1 cellular context compared by ENCODE assay signal in the genomic region with DNA sequence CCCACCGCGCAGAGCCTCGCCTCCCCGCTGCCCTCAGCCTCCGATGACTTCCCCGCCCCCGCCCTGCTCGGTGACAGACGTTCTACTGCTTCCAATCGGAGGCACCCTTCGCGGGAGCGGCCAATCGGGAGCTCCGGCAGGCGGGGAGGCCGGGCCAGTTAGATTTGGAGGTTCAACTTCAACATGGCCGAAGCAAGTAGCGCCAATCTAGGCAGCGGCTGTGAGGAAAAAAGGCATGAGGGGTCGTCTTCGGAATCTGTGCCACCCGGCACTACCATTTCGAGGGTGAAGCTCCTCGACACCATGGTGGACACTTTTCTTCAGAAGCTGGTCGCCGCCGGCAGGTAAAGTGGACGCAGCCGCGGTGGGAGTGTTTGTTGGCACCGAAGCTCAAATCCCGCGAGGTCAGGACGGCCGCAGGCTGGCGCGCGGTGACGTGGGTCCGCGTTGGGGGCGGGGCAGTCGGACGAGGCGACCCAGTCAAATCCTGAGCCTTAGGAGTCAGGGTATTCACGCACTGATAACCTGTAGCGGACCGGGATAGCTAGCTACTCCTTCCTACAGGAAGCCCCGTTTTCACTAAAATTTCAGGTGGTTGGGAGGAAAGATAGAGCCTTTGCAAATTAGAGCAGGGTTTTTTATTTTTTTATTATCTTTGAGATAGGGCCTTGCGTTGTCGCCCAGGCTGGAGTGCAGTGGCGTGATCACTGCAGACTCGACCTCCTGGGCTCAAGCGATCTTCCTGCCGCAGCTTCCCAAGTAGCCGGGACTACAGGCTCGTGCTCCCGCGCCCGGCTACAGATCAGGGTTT.
TF ChIP-seq lines count a peak whose summit lies in the region.

A gene with protein sequence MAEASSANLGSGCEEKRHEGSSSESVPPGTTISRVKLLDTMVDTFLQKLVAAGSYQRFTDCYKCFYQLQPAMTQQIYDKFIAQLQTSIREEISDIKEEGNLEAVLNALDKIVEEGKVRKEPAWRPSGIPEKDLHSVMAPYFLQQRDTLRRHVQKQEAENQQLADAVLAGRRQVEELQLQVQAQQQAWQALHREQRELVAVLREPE (plus strand): TSS at position 175 of the 811 bp plus-strand sequence. CDS start 9 bp downstream, at position 184.

TF ChIP-seq in HEK293, 187 proteins besides CTCF, POLR2A, EP300 and RAD21 (continued from another document and continues in another):
- TF ChIP-seq ZNF354C (tag by site-specific recombination; IDR thresholded peaks at IDR 0.05; ENCODE audit: borderline replicate concordance, low read depth), result no peak
- peak; percentile 90 for TF ChIP-seq KLF16 (tag by site-specific recombination; IDR thresholded peaks at IDR 0.05)
- TF ChIP-seq, protein P1, sequence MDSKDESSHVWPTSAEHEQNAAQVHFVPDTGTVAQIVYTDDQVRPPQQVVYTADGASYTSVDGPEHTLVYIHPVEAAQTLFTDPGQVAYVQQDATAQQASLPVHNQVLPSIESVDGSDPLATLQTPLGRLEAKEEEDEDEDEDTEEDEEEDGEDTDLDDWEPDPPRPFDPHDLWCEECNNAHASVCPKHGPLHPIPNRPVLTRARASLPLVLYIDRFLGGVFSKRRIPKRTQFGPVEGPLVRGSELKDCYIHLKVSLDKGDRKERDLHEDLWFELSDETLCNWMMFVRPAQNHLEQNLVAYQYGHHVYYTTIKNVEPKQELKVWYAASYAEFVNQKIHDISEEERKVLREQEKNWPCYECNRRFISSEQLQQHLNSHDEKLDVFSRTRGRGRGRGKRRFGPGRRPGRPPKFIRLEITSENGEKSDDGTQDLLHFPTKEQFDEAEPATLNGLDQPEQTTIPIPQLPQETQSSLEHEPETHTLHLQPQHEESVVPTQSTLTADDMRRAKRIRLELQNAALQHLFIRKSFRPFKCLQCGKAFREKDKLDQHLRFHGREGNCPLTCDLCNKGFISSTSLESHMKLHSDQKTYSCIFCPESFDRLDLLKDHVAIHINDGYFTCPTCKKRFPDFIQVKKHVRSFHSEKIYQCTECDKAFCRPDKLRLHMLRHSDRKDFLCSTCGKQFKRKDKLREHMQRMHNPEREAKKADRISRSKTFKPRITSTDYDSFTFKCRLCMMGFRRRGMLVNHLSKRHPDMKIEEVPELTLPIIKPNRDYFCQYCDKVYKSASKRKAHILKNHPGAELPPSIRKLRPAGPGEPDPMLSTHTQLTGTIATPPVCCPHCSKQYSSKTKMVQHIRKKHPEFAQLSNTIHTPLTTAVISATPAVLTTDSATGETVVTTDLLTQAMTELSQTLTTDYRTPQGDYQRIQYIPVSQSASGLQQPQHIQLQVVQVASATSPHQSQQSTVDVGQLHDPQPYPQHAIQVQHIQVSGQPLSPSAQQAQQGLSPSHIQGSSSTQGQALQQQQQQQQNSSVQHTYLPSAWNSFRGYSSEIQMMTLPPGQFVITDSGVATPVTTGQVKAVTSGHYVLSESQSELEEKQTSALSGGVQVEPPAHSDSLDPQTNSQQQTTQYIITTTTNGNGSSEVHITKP (tag by site-specific recombination; IDR thresholded peaks at IDR 0.05), result peak; percentile 93
- peak; percentile 87 for TF ChIP-seq KLF9 (tag by site-specific recombination; IDR thresholded peaks at IDR 0.05; ENCODE audit: low read depth)
- TF ChIP-seq, protein P2, sequence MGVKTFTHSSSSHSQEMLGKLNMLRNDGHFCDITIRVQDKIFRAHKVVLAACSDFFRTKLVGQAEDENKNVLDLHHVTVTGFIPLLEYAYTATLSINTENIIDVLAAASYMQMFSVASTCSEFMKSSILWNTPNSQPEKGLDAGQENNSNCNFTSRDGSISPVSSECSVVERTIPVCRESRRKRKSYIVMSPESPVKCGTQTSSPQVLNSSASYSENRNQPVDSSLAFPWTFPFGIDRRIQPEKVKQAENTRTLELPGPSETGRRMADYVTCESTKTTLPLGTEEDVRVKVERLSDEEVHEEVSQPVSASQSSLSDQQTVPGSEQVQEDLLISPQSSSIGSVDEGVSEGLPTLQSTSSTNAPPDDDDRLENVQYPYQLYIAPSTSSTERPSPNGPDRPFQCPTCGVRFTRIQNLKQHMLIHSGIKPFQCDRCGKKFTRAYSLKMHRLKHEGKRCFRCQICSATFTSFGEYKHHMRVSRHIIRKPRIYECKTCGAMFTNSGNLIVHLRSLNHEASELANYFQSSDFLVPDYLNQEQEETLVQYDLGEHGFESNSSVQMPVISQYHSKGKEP (tag by site-specific recombination; IDR thresholded peaks at IDR 0.05), result no peak
- peak; percentile 44; the same call in 1 of the 2 replicates for TF ChIP-seq ZBTB8A (tag by site-specific recombination; IDR thresholded peaks at IDR 0.05)
- TF ChIP-seq ZNF629 (tag by site-specific recombination; IDR thresholded peaks at IDR 0.05), result peak; percentile 91
- TF ChIP-seq ZNF76 (tag by site-specific recombination; IDR thresholded peaks at IDR 0.05; ENCODE audit: borderline replicate concordance, low read depth), result peak; percentile 63; the same call in 1 of the 2 replicates
- TF ChIP-seq BCL11B (tag by site-specific recombination; IDR thresholded peaks at IDR 0.05; ENCODE audit: low read depth), result peak; percentile 56; the same call in 1 of the 2 replicates
- peak; percentile 30; the same call in 1 of the 2 replicates for TF ChIP-seq TRIM28 (IDR thresholded peaks at IDR 0.05; ENCODE audit: borderline replicate concordance, low read length)
- TF ChIP-seq ZBTB20 (tag by site-specific recombination; IDR thresholded peaks at IDR 0.05), result no peak; the same call in 1 of the 2 replicates
- TF ChIP-seq ZNF473 (tag by site-specific recombination; IDR thresholded peaks at IDR 0.05), result no peak
- no peak for TF ChIP-seq HOXD13 (CRISPR knock-in tag; IDR thresholded peaks at IDR 0.05; ENCODE audit: borderline replicate concordance)
- no peak for TF ChIP-seq TCF7L2 (IDR thresholded peaks at IDR 0.05; ENCODE audit: borderline replicate concordance, low read depth, low read length)
- no peak for TF ChIP-seq ZNF654 (tag by site-specific recombination; IDR thresholded peaks at IDR 0.05; ENCODE audit: low read depth)
- TF ChIP-seq ZNF302 (tag by site-specific recombination; IDR thresholded peaks at IDR 0.05; ENCODE audit: low read depth), result no peak
- TF ChIP-seq WT1 (tag by site-specific recombination; IDR thresholded peaks at IDR 0.05), result peak; percentile 50
- TF ChIP-seq, protein P3, sequence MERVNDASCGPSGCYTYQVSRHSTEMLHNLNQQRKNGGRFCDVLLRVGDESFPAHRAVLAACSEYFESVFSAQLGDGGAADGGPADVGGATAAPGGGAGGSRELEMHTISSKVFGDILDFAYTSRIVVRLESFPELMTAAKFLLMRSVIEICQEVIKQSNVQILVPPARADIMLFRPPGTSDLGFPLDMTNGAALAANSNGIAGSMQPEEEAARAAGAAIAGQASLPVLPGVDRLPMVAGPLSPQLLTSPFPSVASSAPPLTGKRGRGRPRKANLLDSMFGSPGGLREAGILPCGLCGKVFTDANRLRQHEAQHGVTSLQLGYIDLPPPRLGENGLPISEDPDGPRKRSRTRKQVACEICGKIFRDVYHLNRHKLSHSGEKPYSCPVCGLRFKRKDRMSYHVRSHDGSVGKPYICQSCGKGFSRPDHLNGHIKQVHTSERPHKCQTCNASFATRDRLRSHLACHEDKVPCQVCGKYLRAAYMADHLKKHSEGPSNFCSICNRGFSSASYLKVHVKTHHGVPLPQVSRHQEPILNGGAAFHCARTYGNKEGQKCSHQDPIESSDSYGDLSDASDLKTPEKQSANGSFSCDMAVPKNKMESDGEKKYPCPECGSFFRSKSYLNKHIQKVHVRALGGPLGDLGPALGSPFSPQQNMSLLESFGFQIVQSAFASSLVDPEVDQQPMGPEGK (tag by site-specific recombination; IDR thresholded peaks at IDR 0.05), result 0 out of 2 replicates have a peak, but pooled peaks have one; percentile 27
- TF ChIP-seq ZFP41 (tag by site-specific recombination; IDR thresholded peaks at IDR 0.05; ENCODE audit: borderline replicate concordance), result no peak
- TF ChIP-seq ZBTB7A (tag by site-specific recombination; IDR thresholded peaks at IDR 0.05; ENCODE audit: low read depth), result no peak
- TF ChIP-seq ZFP3 (tag by site-specific recombination; IDR thresholded peaks at IDR 0.05; ENCODE audit: low read depth), result no peak
- TF ChIP-seq YY1 (tag by site-specific recombination; IDR thresholded peaks at IDR 0.05), result peak; percentile 92
- peak; percentile 97 for TF ChIP-seq ZNF335 (tag by site-specific recombination; conservative IDR thresholded peaks at IDR 0.05)
- peak; percentile 48 for TF ChIP-seq FEZF1 (tag by site-specific recombination; IDR thresholded peaks at IDR 0.05)
- peak; percentile 38; the same call in 1 of the 2 replicates for TF ChIP-seq OVOL3 (tag by site-specific recombination; IDR thresholded peaks at IDR 0.05)
- TF ChIP-seq, protein P4, sequence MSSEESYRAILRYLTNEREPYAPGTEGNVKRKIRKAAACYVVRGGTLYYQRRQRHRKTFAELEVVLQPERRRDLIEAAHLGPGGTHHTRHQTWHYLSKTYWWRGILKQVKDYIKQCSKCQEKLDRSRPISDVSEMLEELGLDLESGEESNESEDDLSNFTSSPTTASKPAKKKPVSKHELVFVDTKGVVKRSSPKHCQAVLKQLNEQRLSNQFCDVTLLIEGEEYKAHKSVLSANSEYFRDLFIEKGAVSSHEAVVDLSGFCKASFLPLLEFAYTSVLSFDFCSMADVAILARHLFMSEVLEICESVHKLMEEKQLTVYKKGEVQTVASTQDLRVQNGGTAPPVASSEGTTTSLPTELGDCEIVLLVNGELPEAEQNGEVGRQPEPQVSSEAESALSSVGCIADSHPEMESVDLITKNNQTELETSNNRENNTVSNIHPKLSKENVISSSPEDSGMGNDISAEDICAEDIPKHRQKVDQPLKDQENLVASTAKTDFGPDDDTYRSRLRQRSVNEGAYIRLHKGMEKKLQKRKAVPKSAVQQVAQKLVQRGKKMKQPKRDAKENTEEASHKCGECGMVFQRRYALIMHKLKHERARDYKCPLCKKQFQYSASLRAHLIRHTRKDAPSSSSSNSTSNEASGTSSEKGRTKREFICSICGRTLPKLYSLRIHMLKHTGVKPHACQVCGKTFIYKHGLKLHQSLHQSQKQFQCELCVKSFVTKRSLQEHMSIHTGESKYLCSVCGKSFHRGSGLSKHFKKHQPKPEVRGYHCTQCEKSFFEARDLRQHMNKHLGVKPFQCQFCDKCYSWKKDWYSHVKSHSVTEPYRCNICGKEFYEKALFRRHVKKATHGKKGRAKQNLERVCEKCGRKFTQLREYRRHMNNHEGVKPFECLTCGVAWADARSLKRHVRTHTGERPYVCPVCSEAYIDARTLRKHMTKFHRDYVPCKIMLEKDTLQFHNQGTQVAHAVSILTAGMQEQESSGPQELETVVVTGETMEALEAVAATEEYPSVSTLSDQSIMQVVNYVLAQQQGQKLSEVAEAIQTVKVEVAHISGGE (tag by site-specific recombination; conservative IDR thresholded peaks at IDR 0.05; ENCODE audit: low read depth), result peak; percentile 32; the same call in 1 of the 2 replicates
- TF ChIP-seq, protein P5, sequence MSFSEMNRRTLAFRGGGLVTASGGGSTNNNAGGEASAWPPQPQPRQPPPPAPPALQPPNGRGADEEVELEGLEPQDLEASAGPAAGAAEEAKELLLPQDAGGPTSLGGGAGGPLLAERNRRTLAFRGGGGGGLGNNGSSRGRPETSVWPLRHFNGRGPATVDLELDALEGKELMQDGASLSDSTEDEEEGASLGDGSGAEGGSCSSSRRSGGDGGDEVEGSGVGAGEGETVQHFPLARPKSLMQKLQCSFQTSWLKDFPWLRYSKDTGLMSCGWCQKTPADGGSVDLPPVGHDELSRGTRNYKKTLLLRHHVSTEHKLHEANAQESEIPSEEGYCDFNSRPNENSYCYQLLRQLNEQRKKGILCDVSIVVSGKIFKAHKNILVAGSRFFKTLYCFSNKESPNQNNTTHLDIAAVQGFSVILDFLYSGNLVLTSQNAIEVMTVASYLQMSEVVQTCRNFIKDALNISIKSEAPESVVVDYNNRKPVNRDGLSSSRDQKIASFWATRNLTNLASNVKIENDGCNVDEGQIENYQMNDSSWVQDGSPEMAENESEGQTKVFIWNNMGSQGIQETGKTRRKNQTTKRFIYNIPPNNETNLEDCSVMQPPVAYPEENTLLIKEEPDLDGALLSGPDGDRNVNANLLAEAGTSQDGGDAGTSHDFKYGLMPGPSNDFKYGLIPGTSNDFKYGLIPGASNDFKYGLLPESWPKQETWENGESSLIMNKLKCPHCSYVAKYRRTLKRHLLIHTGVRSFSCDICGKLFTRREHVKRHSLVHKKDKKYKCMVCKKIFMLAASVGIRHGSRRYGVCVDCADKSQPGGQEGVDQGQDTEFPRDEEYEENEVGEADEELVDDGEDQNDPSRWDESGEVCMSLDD (tag by site-specific recombination; IDR thresholded peaks at IDR 0.05), result peak; percentile 69; the same call in 1 of the 2 replicates
- no peak for TF ChIP-seq ZNF274 (IDR thresholded peaks at IDR 0.05; ENCODE audit: low read length)
- TF ChIP-seq ZNF274 (tag by site-specific recombination; IDR thresholded peaks at IDR 0.05; ENCODE audit: borderline replicate concordance), result no peak
- TF ChIP-seq, protein P6, sequence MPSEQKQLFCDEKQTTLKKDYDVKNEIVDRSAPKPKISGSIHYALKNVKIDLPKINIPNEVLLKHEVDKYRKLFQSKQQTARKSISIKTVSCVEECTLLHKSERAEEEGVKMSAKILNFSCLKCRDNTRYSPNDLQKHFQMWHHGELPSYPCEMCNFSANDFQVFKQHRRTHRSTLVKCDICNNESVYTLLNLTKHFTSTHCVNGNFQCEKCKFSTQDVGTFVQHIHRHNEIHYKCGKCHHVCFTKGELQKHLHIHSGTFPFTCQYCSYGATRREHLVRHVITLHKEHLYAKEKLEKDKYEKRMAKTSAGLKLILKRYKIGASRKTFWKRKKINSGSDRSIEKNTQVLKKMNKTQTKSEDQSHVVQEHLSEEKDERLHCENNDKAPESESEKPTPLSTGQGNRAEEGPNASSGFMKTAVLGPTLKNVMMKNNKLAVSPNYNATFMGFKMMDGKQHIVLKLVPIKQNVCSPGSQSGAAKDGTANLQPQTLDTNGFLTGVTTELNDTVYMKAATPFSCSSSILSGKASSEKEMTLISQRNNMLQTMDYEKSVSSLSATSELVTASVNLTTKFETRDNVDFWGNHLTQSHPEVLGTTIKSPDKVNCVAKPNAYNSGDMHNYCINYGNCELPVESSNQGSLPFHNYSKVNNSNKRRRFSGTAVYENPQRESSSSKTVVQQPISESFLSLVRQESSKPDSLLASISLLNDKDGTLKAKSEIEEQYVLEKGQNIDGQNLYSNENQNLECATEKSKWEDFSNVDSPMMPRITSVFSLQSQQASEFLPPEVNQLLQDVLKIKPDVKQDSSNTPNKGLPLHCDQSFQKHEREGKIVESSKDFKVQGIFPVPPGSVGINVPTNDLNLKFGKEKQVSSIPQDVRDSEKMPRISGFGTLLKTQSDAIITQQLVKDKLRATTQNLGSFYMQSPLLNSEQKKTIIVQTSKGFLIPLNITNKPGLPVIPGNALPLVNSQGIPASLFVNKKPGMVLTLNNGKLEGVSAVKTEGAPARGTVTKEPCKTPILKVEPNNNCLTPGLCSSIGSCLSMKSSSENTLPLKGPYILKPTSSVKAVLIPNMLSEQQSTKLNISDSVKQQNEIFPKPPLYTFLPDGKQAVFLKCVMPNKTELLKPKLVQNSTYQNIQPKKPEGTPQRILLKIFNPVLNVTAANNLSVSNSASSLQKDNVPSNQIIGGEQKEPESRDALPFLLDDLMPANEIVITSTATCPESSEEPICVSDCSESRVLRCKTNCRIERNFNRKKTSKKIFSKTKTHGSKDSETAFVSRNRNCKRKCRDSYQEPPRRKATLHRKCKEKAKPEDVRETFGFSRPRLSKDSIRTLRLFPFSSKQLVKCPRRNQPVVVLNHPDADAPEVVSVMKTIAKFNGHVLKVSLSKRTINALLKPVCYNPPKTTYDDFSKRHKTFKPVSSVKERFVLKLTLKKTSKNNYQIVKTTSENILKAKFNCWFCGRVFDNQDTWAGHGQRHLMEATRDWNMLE (tag by site-specific recombination; conservative IDR thresholded peaks at IDR 0.05; ENCODE audit: low read depth), result peak; percentile 36; the same call in 1 of the 2 replicates
- no peak for TF ChIP-seq ZNF48 (tag by site-specific recombination; IDR thresholded peaks at IDR 0.05)
- TF ChIP-seq ZNF677 (tag by site-specific recombination; IDR thresholded peaks at IDR 0.05), result no peak
- no peak for TF ChIP-seq ZNF776 (tag by site-specific recombination; IDR thresholded peaks at IDR 0.05; ENCODE audit: borderline replicate concordance)
